In genomic region chr10:76282122-76283030, GRCh38 we compare ENCODE assay signal across 12 cellular contexts.
DNase-seq lines count a peak whose midpoint lies in the region; ATAC-seq and TF ChIP-seq lines count a peak whose summit lies in the region.
"Had no signal": no experiment of that assay in that cellular context is flagged by ENCODE, and none has a peak within 500 bp of the region (broad histone marks: within the 10 kb centered on the region; RNA-seq: fewer than 3 reads in every experiment).

No MANE protein-coding gene starts in this region.

- H3K79me2 ChIP-seq in SK-N-SH (ENCODE audit: insufficient read depth) = no peaks in the 10 kb centered on the region

- peak; percentile 9 to 84; a peak in 2 of 4 replicates for TF ChIP-seq EP300 in SK-N-SH (IDR thresholded peaks at IDR 0.05; ENCODE audit: borderline replicate concordance in 1 of 2, low read depth in 1 of 2, low read length in 1 of 2)

- intact Hi-C loops in A673 (cut with micrococcal nuclease; ENCODE audit: unreplicated experiment) = no loop called here
- intact Hi-C loops in left lung (cut with DNase I) = no loop called here

- POLR2A ChIA-PET in A673 (lab: Charles Lee; ENCODE audit: low non-redundant PET) = no interaction called here
- POLR2A ChIA-PET in SK-N-SH (lab: Yijun Ruan, JAX) = no interaction called here

- peaks cover 12% of the 10 kb centered on the region for H3K4me1 ChIP-seq in A673 (ENCODE audit: insufficient read depth, low read length, poor library complexity, severe bottlenecking)
- H3K4me1 ChIP-seq in SK-N-SH (ENCODE audit: control insufficient read depth in 1 of 2, insufficient read depth in 2 of 2, low read depth in 1 of 2, low read length in 1 of 2) = peaks cover 11 to 17% of the 10 kb centered on the region in 2 experiments; a peak in 3 of 4 replicates
- no peaks in the 10 kb centered on the region for H3K4me1 ChIP-seq in left lung

- H3K4me2 ChIP-seq in SK-N-SH = peak overlapping the region; percentile 14; the same call in 1 of the 2 replicates
- H3K4me2 ChIP-seq: PC-9 had no signal

- no peaks in the 10 kb centered on the region for H3K4me1 Mint-ChIP-seq in activated naive CD8-positive, alpha-beta T cell treated with anti-CD3 and anti-CD28 coated beads for 36 hours

- H3K27ac ChIP-seq in A673 (ENCODE audit: low read depth, low read length, poor library complexity, severe bottlenecking) (no peak overlapping the region), SK-N-SH (ENCODE audit: low read depth in 2 of 2, low read length in 1 of 2) (peak overlapping the region in 1 of 2 experiments; percentile 80; a peak in 2 of 4 replicates), left lung (no peak overlapping the region)
- H3K27ac ChIP-seq: PC-9, skin epidermis had no signal

- H3K9ac ChIP-seq in SK-N-SH = no peak overlapping the region

- no peaks in the 10 kb centered on the region for H3K36me3 Mint-ChIP-seq in activated naive CD8-positive, alpha-beta T cell treated with anti-CD3 and anti-CD28 coated beads for 36 hours

- no TSS peak for BruUV-seq in A673 (replicated peaks; lab: Mats Ljungman, UMichigan)

- CTCF ChIA-PET in A673 (lab: Charles Lee) (interaction anchor here (0.5 kb wide), 1 partner anchor 381 kb away, joined by 3 read pairs; no protein-coding TSS in a partner anchor), SK-N-SH (lab: Yijun Ruan, JAX) (interaction anchor here (0.6 to 1.9 kb wide), 8 partner anchors 11 to 236 kb away, joined by 3 to 11 read pairs (median 3); no protein-coding TSS in a partner anchor)

- H3K9me3 Mint-ChIP-seq in activated naive CD8-positive, alpha-beta T cell treated with anti-CD3 and anti-CD28 coated beads for 36 hours = peaks cover 4% of the 10 kb centered on the region

- TF ChIP-seq POLR2A in erythroblast (IDR thresholded peaks at IDR 0.05; ENCODE audit: low read length) = no peak

- no peaks in the 10 kb centered on the region for H4K20me1 ChIP-seq in SK-N-SH (ENCODE audit: insufficient read depth)

- no peak overlapping the region for H3K27ac Mint-ChIP-seq in activated naive CD8-positive, alpha-beta T cell treated with anti-CD3 and anti-CD28 coated beads for 36 hours

- H3K27me3 ChIP-seq in A673 (replicated peaks; ENCODE audit: insufficient read depth, low read depth, low read length, poor library complexity) (no peaks in the 10 kb centered on the region), SK-N-SH (ENCODE audit: insufficient read depth) (no peaks in the 10 kb centered on the region), left lung (no peaks in the 10 kb centered on the region)

- 19% methylated on average over 12 of the region's 12 CpGs for WGBS in SK-N-SH (ENCODE audit: low lambda C conversion rate)

- H3K27me3 Mint-ChIP-seq in activated naive CD8-positive, alpha-beta T cell treated with anti-CD3 and anti-CD28 coated beads for 36 hours = no peaks in the 10 kb centered on the region

- no peaks in the 10 kb centered on the region for H3K9me2 ChIP-seq in SK-N-SH

- TF ChIP-seq CTCF in A673 (conservative IDR thresholded peaks at IDR 0.05; ENCODE audit: low read depth, low read length) = no peak
- TF ChIP-seq CTCF in SK-N-SH (IDR thresholded peaks at IDR 0.05) = no peak
- no peak for TF ChIP-seq CTCF in left lung (IDR thresholded peaks at IDR 0.05)

- no peak overlapping the region for H3K4me3 Mint-ChIP-seq in activated naive CD8-positive, alpha-beta T cell treated with anti-CD3 and anti-CD28 coated beads for 36 hours

- no peak overlapping the region for H3K4me3 ChIP-seq in A673 (ENCODE audit: low read depth, low read length, poor library complexity, severe bottlenecking)
- H3K4me3 ChIP-seq in SK-N-SH (ENCODE audit: low read depth in 2 of 2, low read length in 1 of 2) = no peak overlapping the region
- H3K4me3 ChIP-seq in left lung = no peak overlapping the region
- H3K4me3 ChIP-seq: PC-9, skin epidermis had no signal

- TF ChIP-seq RAD21 in SK-N-SH (IDR thresholded peaks at IDR 0.05; ENCODE audit: low read length) = peak; percentile 32

- peak; percentile 66 for DNase-seq in A673 (ENCODE audit: low spot score)
- peak; percentile 76 for DNase-seq in NCI-H1092 treated with DMSO at 0.1 percent for 48 hours (lab: John Stamatoyannopoulos, UW)
- peak; percentile 65 for DNase-seq in SK-N-SH
- no peak for DNase-seq in left lung
- DNase-seq in activated gamma-delta T cell treated with Interleukin-2 at 50 U/mL for 16 hours = no peak
- DNase-seq in erythroblast (lab: John Stamatoyannopoulos, UW) = no peak
- DNase-seq in RKO (ENCODE audit: low spot score) = no peak
- no peak for DNase-seq in activated naive CD8-positive, alpha-beta T cell treated with anti-CD3 and anti-CD28 coated beads for 36 hours
- DNase-seq: activated CD8-positive, alpha-beta memory T cell treated with anti-CD3 and anti-CD28 coated beads, Interleukin-2, amount 50 U/mL, for 4 hours; aorta; PC-9 had no signal

- H2AFZ ChIP-seq in SK-N-SH (ENCODE audit: low read depth) = peak overlapping the region; percentile 52
- H2AFZ ChIP-seq: PC-9 had no signal

- H3F3A ChIP-seq in SK-N-SH (replicated peaks; ENCODE audit: insufficient read depth) = no peaks in the 10 kb centered on the region

- no peaks in the 10 kb centered on the region for H3K9me3 ChIP-seq in A673 (ENCODE audit: low read depth, low read length, poor library complexity, severe bottlenecking)
- no peaks in the 10 kb centered on the region for H3K9me3 ChIP-seq in SK-N-SH
- H3K9me3 ChIP-seq in left lung = no peaks in the 10 kb centered on the region

- ATAC-seq in left lung = peak; percentile 43

- H3K36me3 ChIP-seq in A673 (ENCODE audit: insufficient read depth, low read length, poor library complexity, severe bottlenecking) (no peaks in the 10 kb centered on the region), SK-N-SH (replicated peaks in 1 of 2; ENCODE audit: control insufficient read depth in 1 of 2, insufficient read depth in 2 of 2, low read length in 1 of 2) (no peaks in the 10 kb centered on the region), left lung (no peaks in the 10 kb centered on the region)

TF ChIP-seq in SK-N-SH, 30 proteins besides CTCF, POLR2A, EP300 and RAD21 (continues in another document):
- TF ChIP-seq GABPA (IDR thresholded peaks at IDR 0.05; ENCODE audit: low read depth) = no peak
- no peak for TF ChIP-seq POLR2AphosphoS5 (IDR thresholded peaks at IDR 0.05; ENCODE audit: low read depth, low read length)
- TF ChIP-seq GATA2 (CRISPR knock-in tag; IDR thresholded peaks at IDR 0.05) = peak; percentile 80
- no peak for TF ChIP-seq RFX5 (IDR thresholded peaks at IDR 0.05; ENCODE audit: low read length)
- TF ChIP-seq NRF1 (IDR thresholded peaks at IDR 0.05; ENCODE audit: low read depth, low read length) = no peak
- TF ChIP-seq RCOR1 (IDR thresholded peaks at IDR 0.05; ENCODE audit: low read length) = peak; percentile 85
- TF ChIP-seq USF1 (IDR thresholded peaks at IDR 0.05; ENCODE audit: borderline replicate concordance, low read depth) = no peak
- no peak for TF ChIP-seq TEAD4 (IDR thresholded peaks at IDR 0.05; ENCODE audit: borderline replicate concordance, insufficient read depth)
- no peak for TF ChIP-seq ELF1 (IDR thresholded peaks at IDR 0.05)
- TF ChIP-seq, protein P1, sequence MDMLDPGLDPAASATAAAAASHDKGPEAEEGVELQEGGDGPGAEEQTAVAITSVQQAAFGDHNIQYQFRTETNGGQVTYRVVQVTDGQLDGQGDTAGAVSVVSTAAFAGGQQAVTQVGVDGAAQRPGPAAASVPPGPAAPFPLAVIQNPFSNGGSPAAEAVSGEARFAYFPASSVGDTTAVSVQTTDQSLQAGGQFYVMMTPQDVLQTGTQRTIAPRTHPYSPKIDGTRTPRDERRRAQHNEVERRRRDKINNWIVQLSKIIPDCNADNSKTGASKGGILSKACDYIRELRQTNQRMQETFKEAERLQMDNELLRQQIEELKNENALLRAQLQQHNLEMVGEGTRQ (IDR thresholded peaks at IDR 0.05; ENCODE audit: borderline replicate concordance, low read depth, low read length) = no peak
- no peak for TF ChIP-seq JUND (IDR thresholded peaks at IDR 0.05)
- no peak for TF ChIP-seq MEF2A (IDR thresholded peaks at IDR 0.05; ENCODE audit: borderline replicate concordance, low read depth)
- TF ChIP-seq SMC3 (IDR thresholded peaks at IDR 0.05; ENCODE audit: low read depth, low read length) = no peak
- TF ChIP-seq FOXM1 (IDR thresholded peaks at IDR 0.05; ENCODE audit: low read depth) = no peak
- TF ChIP-seq, protein P2, sequence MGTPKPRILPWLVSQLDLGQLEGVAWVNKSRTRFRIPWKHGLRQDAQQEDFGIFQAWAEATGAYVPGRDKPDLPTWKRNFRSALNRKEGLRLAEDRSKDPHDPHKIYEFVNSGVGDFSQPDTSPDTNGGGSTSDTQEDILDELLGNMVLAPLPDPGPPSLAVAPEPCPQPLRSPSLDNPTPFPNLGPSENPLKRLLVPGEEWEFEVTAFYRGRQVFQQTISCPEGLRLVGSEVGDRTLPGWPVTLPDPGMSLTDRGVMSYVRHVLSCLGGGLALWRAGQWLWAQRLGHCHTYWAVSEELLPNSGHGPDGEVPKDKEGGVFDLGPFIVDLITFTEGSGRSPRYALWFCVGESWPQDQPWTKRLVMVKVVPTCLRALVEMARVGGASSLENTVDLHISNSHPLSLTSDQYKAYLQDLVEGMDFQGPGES (IDR thresholded peaks at IDR 0.05; ENCODE audit: low read depth, low read length) = no peak
- no peak for TF ChIP-seq NFIC (IDR thresholded peaks at IDR 0.05; ENCODE audit: borderline replicate concordance)
- TF ChIP-seq CHD2 (IDR thresholded peaks at IDR 0.05; ENCODE audit: low read length, partially characterized antibody) = peak; percentile 30

Comparison
In these comparisons a context has a peak if more than half of its experiments do, and no peak if none do; other contexts are left out.
1. DNase-seq: peak in A673 (single experiment), NCI-H1092 treated with DMSO at 0.1 percent for 48 hours (single experiment) and SK-N-SH (single experiment); none in left lung (0 of 2), activated gamma-delta T cell treated with Interleukin-2 at 50 U/mL for 16 hours (single experiment), erythroblast (0 of 2), RKO (single experiment) and activated naive CD8-positive, alpha-beta T cell treated with anti-CD3 and anti-CD28 coated beads for 36 hours (single experiment).